In the genomic region with DNA sequence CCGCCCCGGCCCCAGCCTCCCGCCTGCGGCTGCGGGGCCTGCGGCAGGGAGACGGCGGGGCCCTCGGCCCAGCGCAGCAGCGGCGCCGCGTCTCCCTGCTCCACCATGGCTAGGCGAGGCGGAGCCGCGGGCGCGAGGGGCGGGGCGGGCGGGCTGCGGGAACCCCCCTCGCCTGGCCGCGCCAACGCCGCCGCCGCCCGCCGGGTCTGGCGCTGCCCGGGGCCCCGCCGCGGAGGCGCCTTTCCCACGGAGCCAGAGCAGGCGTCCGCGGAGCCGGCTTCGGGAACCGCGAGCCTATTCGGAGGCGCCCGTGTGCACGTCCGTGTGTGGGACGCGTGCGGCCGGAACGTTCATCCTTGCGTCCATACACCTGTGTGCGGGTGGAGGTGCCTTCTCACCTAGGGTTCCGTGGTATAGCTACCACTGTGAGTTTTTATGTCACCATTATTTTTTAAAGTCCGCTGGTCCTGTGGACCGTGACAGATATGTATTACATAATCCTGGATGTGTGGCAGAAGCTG, we compare ENCODE assay signal across 8 cellular contexts. TPM values are rescaled to one million over a fixed set of nuclear protein-coding genes. Genes with fewer than 3 reads are reported as not detected.
A peak's percentile ranks its signal among the peaks of the same experiment; 100 is the strongest.
DNase-seq lines count a peak whose midpoint lies in the region; ATAC-seq, FAIRE-seq and TF ChIP-seq lines count a peak whose summit lies in the region.

A gene with protein sequence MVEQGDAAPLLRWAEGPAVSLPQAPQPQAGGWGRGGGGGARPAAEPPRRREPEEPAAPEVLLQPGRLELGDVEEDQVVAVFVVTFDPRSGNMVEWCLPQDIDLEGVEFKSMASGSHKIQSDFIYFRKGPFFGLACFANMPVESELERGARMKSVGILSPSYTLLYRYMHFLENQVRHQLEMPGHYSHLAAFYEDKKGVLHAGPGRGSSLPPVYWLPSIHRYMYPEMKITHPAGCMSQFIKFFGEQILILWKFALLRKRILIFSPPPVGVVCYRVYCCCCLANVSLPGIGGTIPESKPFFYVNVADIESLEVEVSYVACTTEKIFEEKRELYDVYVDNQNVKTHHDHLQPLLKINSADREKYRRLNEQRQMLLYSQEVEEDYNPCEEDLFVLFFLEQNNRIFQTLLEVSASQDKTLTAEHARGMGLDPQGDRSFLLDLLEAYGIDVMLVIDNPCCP (minus strand): TSS at position 120 of the 521 bp plus-strand sequence. CDS start 13 bp downstream, at position 107.

- in situ Hi-C loops in K562 (cut with MboI): no loop called here

- CTCF ChIA-PET in K562 (lab: Yijun Ruan, JAX; ENCODE audit: low intra/inter-chr PET ratio): no interaction called here

- no TSS peak for BruUV-seq in K562 (replicated peaks; lab: Mats Ljungman, UMichigan)

- POLR2A ChIA-PET in K562 (lab: Yijun Ruan, JAX): interaction anchor here (1.4 kb wide), 1 partner anchor 36 kb away, joined by 5 read pairs; a partner anchor contains a TSS

- WGBS in K562 (ENCODE audit: insufficient coverage, low coverage, missing lambda C conversion rate): 1% methylated on average over 38 of the region's 62 CpGs

- no peaks in the 10 kb centered on the region for H3K36me3 ChIP-seq in K562 (ENCODE audit: control insufficient read depth, insufficient read depth, low read length)

- no peaks in the 10 kb centered on the region; the same call in 1 of the 2 replicates for H4K20me1 ChIP-seq in K562 (replicated peaks; ENCODE audit: control insufficient read depth, insufficient read depth, low read length)

- H3K4me3 ChIP-seq in K562 (peak within 1 kb of the TSS; percentile 38), iPS-18c (ENCODE audit: insufficient read depth, low read depth, low read length) (peak within 1 kb of the TSS; percentile 76), skeletal muscle cell (ENCODE audit: low read depth, low read length) (peak within 1 kb of the TSS; percentile 64)

- H3K4me1 ChIP-seq in K562 (replicated peaks in 1 of 2; ENCODE audit: control insufficient read depth in 2 of 2, insufficient read depth in 2 of 2, low read length in 2 of 2): peaks cover 0 to 10% of the 10 kb centered on the region in 2 experiments; a peak in 2 of 5 replicates

- intact Hi-C loops in K562 (cut with micrococcal nuclease): no loop called here

- TF ChIP-seq EP300 in K562 (IDR thresholded peaks at IDR 0.05; ENCODE audit: low read length): no peak

- peak within 1 kb of the TSS; percentile 71 for H3K4me2 ChIP-seq in K562 (ENCODE audit: insufficient read depth, low read length)

- no peak for TF ChIP-seq POLR2A in K562 (conservative IDR thresholded peaks at IDR 0.05)

- peak; percentile 26 for DNase-seq in DMS153 treated with DMSO at 0.1 percent for 48 hours (lab: John Stamatoyannopoulos, UW; ENCODE audit: unreplicated experiment)
- peak; percentile 45 for DNase-seq in HT-29 (ENCODE audit: low spot score)
- peak; percentile 32 to 67 (median 50) for DNase-seq in T-helper 2 cell
- peak; percentile 61 to 82 (median 75) for DNase-seq in K562 (ENCODE audit: extremely low read depth in 1 of 4, low spot score in 3 of 4)
- peak; percentile 5 for DNase-seq in skeletal muscle cell (ENCODE audit: low read depth)
- DNase-seq in GOT3 (lab: John Stamatoyannopoulos, UW): no peak

- TF ChIP-seq RAD21 in K562 (CRISPR knock-in tag; conservative IDR thresholded peaks at IDR 0.05 in 1 of 2, IDR thresholded peaks at IDR 0.05 in 1 of 2): no peak

- H3K9me1 ChIP-seq in K562 (ENCODE audit: control insufficient read depth, insufficient read depth, low read length): no peaks in the 10 kb centered on the region

- no peak for FAIRE-seq in K562 (lab: Jason Lieb, UNC)

- no peak within 1 kb of the TSS for H3K27ac ChIP-seq in K562 (ENCODE audit: extremely low read depth, low read depth, low read length)

- no peak for TF ChIP-seq CTCF in K562 (IDR thresholded peaks at IDR 0.05 in 2 of 3, conservative IDR thresholded peaks at IDR 0.05 in 1 of 3; ENCODE audit: insufficient read depth in 2 of 3, low read depth in 1 of 3, low read length in 3 of 3)

- H3K9me3 ChIP-seq in K562 (replicated peaks; ENCODE audit: control insufficient read depth, insufficient read depth, low read depth, low read length): no peaks in the 10 kb centered on the region
- H3K9me3 ChIP-seq in iPS-18c (ENCODE audit: control insufficient read depth, insufficient read depth, low read length): no peaks in the 10 kb centered on the region

- H3K79me2 ChIP-seq in K562 (ENCODE audit: control insufficient read depth, insufficient read depth, low read length): no peaks in the 10 kb centered on the region

- H3K27me3 ChIP-seq in K562 (ENCODE audit: control insufficient read depth in 2 of 2, insufficient read depth in 2 of 2, low read length in 2 of 2): peaks cover 41 to 67% of the 10 kb centered on the region in 2 experiments

- ATAC-seq in GM19468 (IDR thresholded peaks at IDR 0.05; ENCODE audit: extremely low read depth, unreplicated experiment): peak; percentile 81
- peak; percentile 78 for ATAC-seq in K562

- peak within 1 kb of the TSS in 1 of 2 experiments; percentile 69; a peak in 2 of 4 replicates for H3K9ac ChIP-seq in K562 (ENCODE audit: insufficient read depth in 1 of 2, low read depth in 2 of 2, low read length in 2 of 2)

- H2AFZ ChIP-seq in K562 (ENCODE audit: low read depth, low read length): peak within 1 kb of the TSS; percentile 65

TF ChIP-seq in K562, 482 proteins besides CTCF, POLR2A, EP300 and RAD21 (continues in another document):
- TF ChIP-seq GTF2E2 (tag; IDR thresholded peaks at IDR 0.05): no peak
- peak; percentile 38; the same call in 1 of the 2 replicates for TF ChIP-seq CXXC5 (CRISPR knock-in tag; IDR thresholded peaks at IDR 0.05)
- TF ChIP-seq CEBPG (CRISPR knock-in tag; IDR thresholded peaks at IDR 0.05): no peak
- peak in 1 of 2 experiments; percentile 28; a peak in 1 of 4 replicates for TF ChIP-seq CEBPG (tag; conservative IDR thresholded peaks at IDR 0.05 in 1 of 2, IDR thresholded peaks at IDR 0.05 in 1 of 2)
- TF ChIP-seq CCAR2 (IDR thresholded peaks at IDR 0.05; ENCODE audit: low read depth, low read length): no peak
- TF ChIP-seq, protein P1, sequence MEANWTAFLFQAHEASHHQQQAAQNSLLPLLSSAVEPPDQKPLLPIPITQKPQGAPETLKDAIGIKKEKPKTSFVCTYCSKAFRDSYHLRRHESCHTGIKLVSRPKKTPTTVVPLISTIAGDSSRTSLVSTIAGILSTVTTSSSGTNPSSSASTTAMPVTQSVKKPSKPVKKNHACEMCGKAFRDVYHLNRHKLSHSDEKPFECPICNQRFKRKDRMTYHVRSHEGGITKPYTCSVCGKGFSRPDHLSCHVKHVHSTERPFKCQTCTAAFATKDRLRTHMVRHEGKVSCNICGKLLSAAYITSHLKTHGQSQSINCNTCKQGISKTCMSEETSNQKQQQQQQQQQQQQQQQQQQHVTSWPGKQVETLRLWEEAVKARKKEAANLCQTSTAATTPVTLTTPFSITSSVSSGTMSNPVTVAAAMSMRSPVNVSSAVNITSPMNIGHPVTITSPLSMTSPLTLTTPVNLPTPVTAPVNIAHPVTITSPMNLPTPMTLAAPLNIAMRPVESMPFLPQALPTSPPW (CRISPR knock-in tag; IDR thresholded peaks at IDR 0.05): peak; percentile 75
- TF ChIP-seq EZH2 (IDR thresholded peaks at IDR 0.05; ENCODE audit: borderline replicate concordance, low read depth, low read length): peak; percentile 97
- TF ChIP-seq ATF1 (CRISPR knock-in tag; IDR thresholded peaks at IDR 0.05): no peak
- TF ChIP-seq ATF1 (tag; IDR thresholded peaks at IDR 0.05): no peak
- TF ChIP-seq, protein P2, sequence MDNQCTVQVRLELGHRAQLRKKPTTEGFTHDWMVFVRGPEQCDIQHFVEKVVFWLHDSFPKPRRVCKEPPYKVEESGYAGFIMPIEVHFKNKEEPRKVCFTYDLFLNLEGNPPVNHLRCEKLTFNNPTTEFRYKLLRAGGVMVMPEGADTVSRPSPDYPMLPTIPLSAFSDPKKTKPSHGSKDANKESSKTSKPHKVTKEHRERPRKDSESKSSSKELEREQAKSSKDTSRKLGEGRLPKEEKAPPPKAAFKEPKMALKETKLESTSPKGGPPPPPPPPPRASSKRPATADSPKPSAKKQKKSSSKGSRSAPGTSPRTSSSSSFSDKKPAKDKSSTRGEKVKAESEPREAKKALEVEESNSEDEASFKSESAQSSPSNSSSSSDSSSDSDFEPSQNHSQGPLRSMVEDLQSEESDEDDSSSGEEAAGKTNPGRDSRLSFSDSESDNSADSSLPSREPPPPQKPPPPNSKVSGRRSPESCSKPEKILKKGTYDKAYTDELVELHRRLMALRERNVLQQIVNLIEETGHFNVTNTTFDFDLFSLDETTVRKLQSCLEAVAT (IDR thresholded peaks at IDR 0.05): no peak
- TF ChIP-seq SMAD4 (CRISPR knock-in tag; conservative IDR thresholded peaks at IDR 0.05): 0 out of 2 replicates have a peak, but pooled peaks have one; percentile 23
- peak; percentile 51; the same call in 1 of the 2 replicates for TF ChIP-seq RB1 (IDR thresholded peaks at IDR 0.05; ENCODE audit: low read depth)
- TF ChIP-seq, protein P3, sequence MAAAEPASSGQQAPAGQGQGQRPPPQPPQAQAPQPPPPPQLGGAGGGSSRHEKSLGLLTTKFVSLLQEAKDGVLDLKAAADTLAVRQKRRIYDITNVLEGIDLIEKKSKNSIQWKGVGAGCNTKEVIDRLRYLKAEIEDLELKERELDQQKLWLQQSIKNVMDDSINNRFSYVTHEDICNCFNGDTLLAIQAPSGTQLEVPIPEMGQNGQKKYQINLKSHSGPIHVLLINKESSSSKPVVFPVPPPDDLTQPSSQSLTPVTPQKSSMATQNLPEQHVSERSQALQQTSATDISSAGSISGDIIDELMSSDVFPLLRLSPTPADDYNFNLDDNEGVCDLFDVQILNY (CRISPR knock-in tag; IDR thresholded peaks at IDR 0.05): no peak

RNA-seq across cellular contexts. Expression of the gene that starts here (rescaled TPM):
- total RNA-seq in HT-29 (2014; rRNA removed; shearing (Covaris generic)): 19.6 and 20.4 TPM in 2 replicates
- 0.83 and 0.88 TPM in 2 replicates for total RNA-seq in K562 (2011; cell fraction: chromatin; rRNA removed; ENCODE audit: low replicate concordance)
- 0.39 and 0.50 TPM in 2 replicates for total RNA-seq in K562 (2011; cell fraction: nucleolus; rRNA removed)
- 0.81 and 1.2 TPM in 2 replicates for total RNA-seq in K562 (2011; cell fraction: nucleoplasm; rRNA removed)
- total RNA-seq in K562 (2014; rRNA removed): 0.29 and 0.32 TPM in 2 replicates
- total RNA-seq in K562 (2014; rRNA removed; fragmentation: Illumina TruSeq; extraction: Trizol): 0.44 and 0.45 TPM in 2 replicates
- total RNA-seq in K562 (2015; rRNA removed; fragmentation: Illumina TruSeq; extraction: Trizol): 0.22 and 0.23 TPM in 2 replicates
- total RNA-seq in K562 (2021): 0.49 and 0.65 TPM in 2 replicates
- polyA plus RNA-seq in K562 (2011; rRNA removed): 0.85 and 1.1 TPM in 2 replicates
- 0.48 and 0.58 TPM in 2 replicates for polyA plus RNA-seq in K562 (2011; cell fraction: cytosol; rRNA removed)
- polyA plus RNA-seq in K562 (2011; cell fraction: nucleus; rRNA removed): 1.7 and 2.4 TPM in 2 replicates
- polyA plus RNA-seq in K562 (2012): 0.30 and 0.48 TPM in 2 replicates
- polyA plus RNA-seq in K562 (2014; fragmentation: Illumina TruSeq; extraction: Trizol): 0.36 and 0.40 TPM in 2 replicates
- under 1 TPM; 0.07 to 0.14 TPM for polyA plus RNA-seq in K562 (2014; fragmentation: Nextera tagmentation; extraction: Ambion mirVana)
- polyA plus RNA-seq in K562 (2014; rRNA removed): 0.32 and 0.41 TPM in 2 replicates
- 1.2 and 1.6 TPM in 2 replicates for polyA minus RNA-seq in K562 (2011; rRNA and poly(A)+ RNA removed)
- polyA minus RNA-seq in K562 (2011; cell fraction: cytosol; rRNA and poly(A)+ RNA removed): 0.57 and 0.91 TPM in 2 replicates
- polyA minus RNA-seq in K562 (2011; cell fraction: nucleus; rRNA and poly(A)+ RNA removed): 0.94 and 1.1 TPM in 2 replicates
